ENCODE assay signal across 8 cellular contexts in genomic region chr17:58693208-58693607, GRCh38. TPM values are rescaled to one million over a fixed set of nuclear protein-coding genes. Genes with fewer than 3 reads are reported as not detected.
DNase-seq lines count a peak whose midpoint lies in the region; ATAC-seq, FAIRE-seq and TF ChIP-seq lines count a peak whose summit lies in the region.

No MANE protein-coding gene starts in this region.

- ATAC-seq in heart right ventricle (peak in 1 of 8 donors; percentile 15), Right ventricle myocardium inferior (no peak), right lobe of liver (no peak)

- H3K4me3 ChIP-seq in heart right ventricle (peak overlapping the region; percentile 21 to 87 (median 72)), right lobe of liver (peak overlapping the region; percentile 57 to 83 (median 68)), urinary bladder (ENCODE audit: low read depth, low read length) (peak overlapping the region; percentile 66)

- TF ChIP-seq CTCF in heart right ventricle (IDR thresholded peaks at IDR 0.05) (no peak), right lobe of liver (IDR thresholded peaks at IDR 0.05) (no peak)

- H3K4me3 Mint-ChIP-seq in activated naive CD8-positive, alpha-beta T cell treated with anti-CD3 and anti-CD28 coated beads for 36 hours: peak overlapping the region; percentile 94

- no peak for FAIRE-seq in H54 (lab: Jason Lieb, UNC)

- H3K9me3 Mint-ChIP-seq in activated naive CD8-positive, alpha-beta T cell treated with anti-CD3 and anti-CD28 coated beads for 36 hours: peaks cover 2% of the 10 kb centered on the region

- no peaks in the 10 kb centered on the region for H3K27me3 Mint-ChIP-seq in activated naive CD8-positive, alpha-beta T cell treated with anti-CD3 and anti-CD28 coated beads for 36 hours

- 74 to 77% methylated on average over 8 of the region's 8 CpGs for WGBS in heart right ventricle, 2 donors
- WGBS in right lobe of liver (ENCODE audit: insufficient coverage, low coverage, low lambda C conversion rate, missing lambda C conversion rate): 70% methylated on average over 8 of the region's 8 CpGs
- 65% methylated on average over 8 of the region's 8 CpGs for WGBS in urinary bladder

- no peak for TF ChIP-seq POLR2A in right lobe of liver (IDR thresholded peaks at IDR 0.05)
- no peak for TF ChIP-seq POLR2A in H54 (IDR thresholded peaks at IDR 0.05; ENCODE audit: low read depth, low read length)

- peak overlapping the region; percentile 95 for H3K27ac Mint-ChIP-seq in activated naive CD8-positive, alpha-beta T cell treated with anti-CD3 and anti-CD28 coated beads for 36 hours

- H3K4me1 ChIP-seq in heart right ventricle: peaks cover 0 to 25% (median 16%) of the 10 kb centered on the region in 9 donors
- H3K4me1 ChIP-seq in right lobe of liver: no peaks in the 10 kb centered on the region
- peaks cover 1% of the 10 kb centered on the region for H3K4me1 ChIP-seq in urinary bladder (ENCODE audit: insufficient read depth)

- H3K27ac ChIP-seq in heart right ventricle (peak overlapping the region in 6 of 10 donors; percentile 82 to 90 (median 84)), right lobe of liver (peak overlapping the region in 2 of 3 donors; percentile 39 to 49), urinary bladder (ENCODE audit: low read depth) (no peak overlapping the region)

- H3K36me3 ChIP-seq in heart right ventricle (peaks cover 0 to 24% (median 4%) of the 10 kb centered on the region in 9 donors), right lobe of liver (peaks cover 0 to 6% (median 0%) of the 10 kb centered on the region in 4 donors), urinary bladder (ENCODE audit: insufficient read depth) (no peaks in the 10 kb centered on the region)

- intact Hi-C loops in heart right ventricle (cut with DNase I): loop anchor here in 7 of 10 donors (2.0 to 10.0 kb wide), 9 partner anchors 34 to 176 kb away; no protein-coding TSS in a partner anchor
- intact Hi-C loops in Right ventricle myocardium inferior (cut with DNase I): no loop called here
- intact Hi-C loops in right lobe of liver (cut with DNase I): no loop called here

- H3K36me3 Mint-ChIP-seq in activated naive CD8-positive, alpha-beta T cell treated with anti-CD3 and anti-CD28 coated beads for 36 hours: peaks cover 21% of the 10 kb centered on the region

- no peaks in the 10 kb centered on the region for H3K27me3 ChIP-seq in heart right ventricle
- no peaks in the 10 kb centered on the region for H3K27me3 ChIP-seq in right lobe of liver

- H3K9me3 ChIP-seq in heart right ventricle: no peaks in the 10 kb centered on the region
- H3K9me3 ChIP-seq in right lobe of liver: no peaks in the 10 kb centered on the region

- H3K4me1 Mint-ChIP-seq in activated naive CD8-positive, alpha-beta T cell treated with anti-CD3 and anti-CD28 coated beads for 36 hours: peaks cover 23% of the 10 kb centered on the region

- DNase-seq in heart right ventricle: no peak
- no peak for DNase-seq in Right ventricle myocardium inferior (ENCODE audit: missing footprints)
- no peak for DNase-seq in activated naive CD8-positive, alpha-beta T cell treated with anti-CD3 and anti-CD28 coated beads for 36 hours
- DNase-seq in right lobe of liver: no peak
- DNase-seq in H54 (ENCODE audit: insufficient read length, low spot score): no peak
- no peak for DNase-seq in NCI-H2081 treated with DMSO at 0.1 percent for 48 hours (lab: John Stamatoyannopoulos, UW)
- DNase-seq in A172 (ENCODE audit: low spot score): no peak

RNA-seq across cellular contexts. Expression of gene RAD51C, which starts 0.8 kb away (rescaled TPM):
- total RNA-seq in heart right ventricle: 10 to 100 TPM; 33.2 to 40.7 (median 37.6) TPM
- polyA plus RNA-seq in heart right ventricle: 10 to 100 TPM; 19.4 to 33.1 TPM
- 40.1 TPM for total RNA-seq in Right ventricle myocardium inferior
- 10 to 100 TPM; 77.3 to 86.7 TPM for total RNA-seq in activated naive CD8-positive, alpha-beta T cell treated with anti-CD3 and anti-CD28 coated beads for 36 hours
- total RNA-seq in right lobe of liver: 10 to 100 TPM in 2 of 6 experiments, 1 to 10 TPM in 4; 6.5 to 22.2 (median 7.9) TPM
- total RNA-seq in urinary bladder: 33.7 TPM
- 26.7 TPM for polyA plus RNA-seq in urinary bladder
- total RNA-seq in A172 (2014; rRNA removed; shearing (Covaris generic)): 61.2 and 79.4 TPM in 2 replicates

RNA-seq across cellular contexts. Expression of gene TEX14, which starts 1.4 kb away (rescaled TPM):
- under 1 TPM in 6 of 10 donors, not detected in 4; 0.05 to 0.19 (median 0.14) TPM for total RNA-seq in heart right ventricle
- polyA plus RNA-seq in heart right ventricle: under 1 TPM; 0.07 to 0.88 TPM
- total RNA-seq in Right ventricle myocardium inferior: 0.30 TPM
- total RNA-seq in activated naive CD8-positive, alpha-beta T cell treated with anti-CD3 and anti-CD28 coated beads for 36 hours: under 1 TPM; 0.10 to 0.14 TPM
- total RNA-seq in right lobe of liver: under 1 TPM in 3 of 6 experiments, not detected in 3; 0.04 to 0.12 (median 0.09) TPM
- 0.11 TPM for total RNA-seq in urinary bladder
- polyA plus RNA-seq in urinary bladder: 0.09 TPM
- total RNA-seq in A172 (2014; rRNA removed; shearing (Covaris generic)): 0.02 and 0.19 TPM in 2 replicates

Comparison
In these comparisons a context has a peak if more than half of its experiments do, and no peak if none do; other contexts are left out.
1. intact Hi-C loops: an anchor here in heart right ventricle (2.0 to 10.0 kb wide); none called in Right ventricle myocardium inferior and right lobe of liver.